In the genomic region with DNA sequence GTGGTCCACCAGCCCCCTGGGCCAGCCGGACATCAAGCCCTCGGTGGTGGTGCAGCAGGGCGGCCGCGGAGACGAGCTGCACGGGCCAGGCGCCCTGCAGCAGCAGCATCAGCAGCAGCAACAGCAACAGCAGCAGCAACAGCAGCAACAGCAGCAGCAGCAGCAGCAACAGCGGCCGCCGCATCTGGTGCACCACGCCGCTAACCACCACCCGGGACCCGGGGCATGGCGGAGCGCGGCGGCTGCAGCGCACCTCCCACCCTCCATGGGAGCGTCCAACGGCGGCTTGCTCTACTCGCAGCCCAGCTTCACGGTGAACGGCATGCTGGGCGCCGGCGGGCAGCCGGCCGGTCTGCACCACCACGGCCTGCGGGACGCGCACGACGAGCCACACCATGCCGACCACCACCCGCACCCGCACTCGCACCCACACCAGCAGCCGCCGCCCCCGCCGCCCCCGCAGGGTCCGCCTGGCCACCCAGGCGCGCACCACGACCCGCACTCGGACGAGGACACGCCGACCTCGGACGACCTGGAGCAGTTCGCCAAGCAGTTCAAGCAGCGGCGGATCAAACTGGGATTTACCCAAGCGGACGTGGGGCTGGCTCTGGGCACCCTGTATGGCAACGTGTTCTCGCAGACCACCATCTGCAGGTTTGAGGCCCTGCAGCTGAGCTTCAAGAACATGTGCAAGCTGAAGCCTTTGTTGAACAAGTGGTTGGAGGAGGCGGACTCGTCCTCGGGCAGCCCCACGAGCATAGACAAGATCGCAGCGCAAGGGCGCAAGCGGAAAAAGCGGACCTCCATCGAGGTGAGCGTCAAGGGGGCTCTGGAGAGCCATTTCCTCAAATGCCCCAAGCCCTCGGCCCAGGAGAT, we compare ENCODE assay signal across 1 cellular context.
TF ChIP-seq lines count a peak whose summit lies in the region.

No MANE protein-coding gene starts in this region.

TF ChIP-seq in IMR-90, 13 proteins besides CTCF, POLR2A, EP300 and RAD21:
- no peak for TF ChIP-seq USF2 (IDR thresholded peaks at IDR 0.05; ENCODE audit: low read depth, low read length)
